1 cellular context compared by ENCODE assay signal in genomic region chr4:147453561-147454141, GRCh38.
A peak's percentile ranks its signal among the peaks of the same experiment; 100 is the strongest.
TF ChIP-seq lines count a peak whose summit lies in the region.

No MANE protein-coding gene starts in this region.

TF ChIP-seq in HCT116, 20 proteins besides CTCF, POLR2A, EP300 and RAD21:
- TF ChIP-seq CEBPB (IDR thresholded peaks at IDR 0.05; ENCODE audit: low read depth) (peak; percentile 84), POLR2AphosphoS5 (IDR thresholded peaks at IDR 0.05; ENCODE audit: low read depth, low read length) (peak; percentile 45), FOSL1 (IDR thresholded peaks at IDR 0.05; ENCODE audit: low read depth) (no peak), SP1 (IDR thresholded peaks at IDR 0.05; ENCODE audit: low read depth) (no peak)
TF ChIP-seq in HCT116: peak in this region for 2.
